Comparison of ENCODE assay signal across 12 cellular contexts in genomic region chr1:81834921-81835698, GRCh38. TPM values are rescaled to one million over a fixed set of nuclear protein-coding genes. Genes with fewer than 3 reads are reported as not detected.
DNase-seq lines count a peak whose midpoint lies in the region; ATAC-seq and TF ChIP-seq lines count a peak whose summit lies in the region.
"Had no signal": no experiment of that assay in that cellular context is flagged by ENCODE, and none has a peak within 500 bp of the region (broad histone marks: within the 10 kb centered on the region; RNA-seq: fewer than 3 reads in every experiment).

No MANE protein-coding gene starts in this region.

- H3K4me1 Mint-ChIP-seq in activated T-helper 1 cell treated with anti-CD3 and anti-CD28 coated beads, Interleukin-12 subunit alpha, Interleukin-12 subunit beta, Interleukin-2, Interleukin-4 antibody, amounts not matched to agents 30 ng/mL and 10 ng/mL and 1 ng/mL, durations not matched to agents 14 hours and 24 hours and 36 hours (ENCODE audit: low read depth) = no peaks in the 10 kb centered on the region

- no peak overlapping the region for H3K9ac ChIP-seq in HUES64 (ENCODE audit: low read depth, low read length)

- no peak overlapping the region for H3K27ac Mint-ChIP-seq in activated T-helper 1 cell treated with anti-CD3 and anti-CD28 coated beads, Interleukin-12 subunit alpha, Interleukin-12 subunit beta, Interleukin-2, Interleukin-4 antibody, amounts not matched to agents 30 ng/mL and 10 ng/mL and 1 ng/mL, durations not matched to agents 14 hours and 24 hours and 36 hours

- peak; percentile 36 for ATAC-seq in upper lobe of right lung

- no peak overlapping the region for H3K4me3 Mint-ChIP-seq in activated T-helper 1 cell treated with anti-CD3 and anti-CD28 coated beads, Interleukin-12 subunit alpha, Interleukin-12 subunit beta, Interleukin-2, Interleukin-4 antibody, amounts not matched to agents 30 ng/mL and 10 ng/mL and 1 ng/mL, durations not matched to agents 14 hours and 24 hours and 36 hours

- H3K9me3 ChIP-seq in HUES64 (ENCODE audit: insufficient read depth, low read depth, low read length) (no peaks in the 10 kb centered on the region), upper lobe of right lung (no peaks in the 10 kb centered on the region)
- H3K9me3 ChIP-seq: gastrocnemius medialis had no signal

- no peaks in the 10 kb centered on the region for H3K9me3 Mint-ChIP-seq in activated T-helper 1 cell treated with anti-CD3 and anti-CD28 coated beads, Interleukin-12 subunit alpha, Interleukin-12 subunit beta, Interleukin-2, Interleukin-4 antibody, amounts not matched to agents 30 ng/mL and 10 ng/mL and 1 ng/mL, durations not matched to agents 14 hours and 24 hours and 36 hours

- H3K4me3 ChIP-seq in HUES64 (ENCODE audit: low read length) = no peak overlapping the region
- no peak overlapping the region for H3K4me3 ChIP-seq in choroid plexus epithelial cell (ENCODE audit: low read depth, low read length)
- H3K4me3 ChIP-seq in upper lobe of right lung = no peak overlapping the region
- H3K4me3 ChIP-seq: gastrocnemius medialis had no signal

- H3K36me3 ChIP-seq in HUES64 (ENCODE audit: insufficient read depth, low read length) (peaks cover 29% of the 10 kb centered on the region), upper lobe of right lung (no peaks in the 10 kb centered on the region)
- H3K36me3 ChIP-seq: gastrocnemius medialis had no signal

- WGBS in HUES64 = 83% methylated on average over 6 of the region's 6 CpGs

- intact Hi-C loops in upper lobe of right lung (cut with DNase I) = no loop called here
- intact Hi-C loops in activated T-helper 1 cell treated with anti-CD3 and anti-CD28 coated beads, Interleukin-12 subunit alpha, Interleukin-12 subunit beta, Interleukin-2, Interleukin-4 antibody, amounts not matched to agents 30 ng/mL and 10 ng/mL and 1 ng/mL, durations not matched to agents 14 hours and 24 hours and 36 hours (cut with micrococcal nuclease) = no loop called here

- 0 out of 2 replicates have a peak overlapping the region, but pooled peaks have one; percentile 5 for H3K27ac ChIP-seq in HUES64 (ENCODE audit: low read depth, low read length)
- H3K27ac ChIP-seq in upper lobe of right lung = no peak overlapping the region
- H3K27ac ChIP-seq: gastrocnemius medialis had no signal

- peaks cover 44% of the 10 kb centered on the region for H3K4me1 ChIP-seq in HUES64 (ENCODE audit: insufficient read depth, low read length)
- H3K4me1 ChIP-seq in upper lobe of right lung = no peaks in the 10 kb centered on the region

- no peak for TF ChIP-seq CTCF in choroid plexus epithelial cell (conservative IDR thresholded peaks at IDR 0.05; ENCODE audit: low read depth, low read length)
- no peak for TF ChIP-seq CTCF in upper lobe of right lung (IDR thresholded peaks at IDR 0.05)

- H3K27me3 Mint-ChIP-seq in activated T-helper 1 cell treated with anti-CD3 and anti-CD28 coated beads, Interleukin-12 subunit alpha, Interleukin-12 subunit beta, Interleukin-2, Interleukin-4 antibody, amounts not matched to agents 30 ng/mL and 10 ng/mL and 1 ng/mL, durations not matched to agents 14 hours and 24 hours and 36 hours (ENCODE audit: insufficient read depth) = no peaks in the 10 kb centered on the region

- DNase-seq in choroid plexus epithelial cell (ENCODE audit: low read depth) = peak; percentile 49
- peak; percentile 32 for DNase-seq in kidney tubule cell (ENCODE audit: low spot score)
- DNase-seq in upper lobe of right lung = no peak
- DNase-seq in stimulated activated naive CD4-positive, alpha-beta T cell (lab: John Stamatoyannopoulos, UW) = no peak
- DNase-seq in hippocampal formation (lab: John Stamatoyannopoulos, UW) = no peak
- DNase-seq in activated T-helper 1 cell treated with anti-CD3 and anti-CD28 coated beads, Interleukin-12 subunit alpha, Interleukin-12 subunit beta, Interleukin-2, Interleukin-4 antibody, amounts not matched to agents 30 ng/mL and 10 ng/mL and 1 ng/mL, durations not matched to agents 14 hours and 24 hours and 36 hours (ENCODE audit: low spot score) = no peak
- DNase-seq: DMS79; gastrocnemius medialis; NCI-H2107; stimulated activated CD4-positive, alpha-beta T cell treated with anti-CD3 and anti-CD28 coated beads, Interleukin-2, amount 100 ng/mL, for 24 hours; substantia nigra had no signal

- H3K27me3 ChIP-seq in HUES64 (ENCODE audit: insufficient read depth, low read length) (no peaks in the 10 kb centered on the region), upper lobe of right lung (no peaks in the 10 kb centered on the region)
- H3K27me3 ChIP-seq: gastrocnemius medialis had no signal

- no peaks in the 10 kb centered on the region for H3K36me3 Mint-ChIP-seq in activated T-helper 1 cell treated with anti-CD3 and anti-CD28 coated beads, Interleukin-12 subunit alpha, Interleukin-12 subunit beta, Interleukin-2, Interleukin-4 antibody, amounts not matched to agents 30 ng/mL and 10 ng/mL and 1 ng/mL, durations not matched to agents 14 hours and 24 hours and 36 hours (ENCODE audit: low read depth)

RNA-seq across cellular contexts. Expression of gene ADGRL2, which starts 34.4 kb away (rescaled TPM):
- 118 TPM for polyA plus RNA-seq in HUES64 (2013, experiment 1 of 2)
- 126 TPM for polyA plus RNA-seq in HUES64 (2013, experiment 2 of 2)
- total RNA-seq in upper lobe of right lung = 104 TPM
- not detected in 2 replicates for total RNA-seq in activated T-helper 1 cell treated with anti-CD3 and anti-CD28 coated beads, Interleukin-12 subunit alpha, Interleukin-12 subunit beta, Interleukin-2, Interleukin-4 antibody, amounts not matched to agents 30 ng/mL and 10 ng/mL and 1 ng/mL, durations not matched to agents 14 hours and 24 hours and 36 hours

Comparison
In these comparisons a context has a peak if more than half of its experiments do, and no peak if none do; other contexts are left out.
1. DNase-seq: peak in choroid plexus epithelial cell (single experiment) and kidney tubule cell (single experiment); none in upper lobe of right lung (single experiment), stimulated activated naive CD4-positive, alpha-beta T cell (0 of 6), hippocampal formation (0 of 2) and activated T-helper 1 cell treated with anti-CD3 and anti-CD28 coated beads, Interleukin-12 subunit alpha, Interleukin-12 subunit beta, Interleukin-2, Interleukin-4 antibody, amounts not matched to agents 30 ng/mL and 10 ng/mL and 1 ng/mL, durations not matched to agents 14 hours and 24 hours and 36 hours (single experiment).
2. RNA of gene ADGRL2, which starts 34.4 kb away (total RNA-seq): 104 TPM in upper lobe of right lung (single experiment); not detected in activated T-helper 1 cell treated with anti-CD3 and anti-CD28 coated beads, Interleukin-12 subunit alpha, Interleukin-12 subunit beta, Interleukin-2, Interleukin-4 antibody, amounts not matched to agents 30 ng/mL and 10 ng/mL and 1 ng/mL, durations not matched to agents 14 hours and 24 hours and 36 hours; every median in the first group is over 100 times any median in the second.